ENCODE assay signal across 9 cellular contexts in genomic region chr3:122609798-122610559, GRCh38. TPM values are rescaled to one million over a fixed set of nuclear protein-coding genes. Genes with fewer than 3 reads are reported as not detected.
DNase-seq lines count a peak whose midpoint lies in the region; ATAC-seq and TF ChIP-seq lines count a peak whose summit lies in the region.
"Had no signal": no experiment of that assay in that cellular context is flagged by ENCODE, and none has a peak within 500 bp of the region (broad histone marks: within the 10 kb centered on the region; RNA-seq: fewer than 3 reads in every experiment).

No MANE protein-coding gene starts in this region.

- no peaks in the 10 kb centered on the region for H3K27me3 ChIP-seq in suprapubic skin

- no peaks in the 10 kb centered on the region for H3K9me3 ChIP-seq in suprapubic skin

- H3K27ac Mint-ChIP-seq in natural killer cell, result peak overlapping the region; percentile 72 to 90

- peak; percentile 69 for DNase-seq in Daoy (ENCODE audit: low read depth)
- peak; percentile 57 to 58 for DNase-seq in activated T-cell treated with anti-CD3 and anti-CD28 coated beads, Interleukin-2, amount 50 U/mL, for 48 hours
- DNase-seq in natural killer cell, result no peak
- DNase-seq in NCI-H2171 treated with DMSO at 0.1 percent for 48 hours (lab: John Stamatoyannopoulos, UW), result no peak
- DNase-seq in globus pallidus (ENCODE audit: low spot score), result no peak
- DNase-seq in suprapubic skin (ENCODE audit: low spot score in 2 of 2), result no peak

- H3K27ac ChIP-seq in suprapubic skin, result no peak overlapping the region

- H3K36me3 ChIP-seq in suprapubic skin, result no peaks in the 10 kb centered on the region

- no peaks in the 10 kb centered on the region for H3K4me1 ChIP-seq in suprapubic skin

- no peak for TF ChIP-seq CTCF in natural killer cell (IDR thresholded peaks at IDR 0.05)
- no peak for TF ChIP-seq CTCF in suprapubic skin (IDR thresholded peaks at IDR 0.05)

- no peak overlapping the region for H3K4me3 ChIP-seq in suprapubic skin

- ATAC-seq in GM19468 (IDR thresholded peaks at IDR 0.05; ENCODE audit: extremely low read depth, unreplicated experiment) (peak; percentile 88), HG03457 (IDR thresholded peaks at IDR 0.05; ENCODE audit: unreplicated experiment) (peak; percentile 89), natural killer cell (peak; percentile 81 to 93 (median 88))

- no peaks in the 10 kb centered on the region for H3K27me3 Mint-ChIP-seq in natural killer cell (ENCODE audit: low read depth in 2 of 2)

- H3K9me3 Mint-ChIP-seq in natural killer cell, result peaks cover 0 to 2% of the 10 kb centered on the region in 2 donors

- TF ChIP-seq EP300 in suprapubic skin (IDR thresholded peaks at IDR 0.05), result no peak

- no peak for TF ChIP-seq POLR2A in suprapubic skin (IDR thresholded peaks at IDR 0.05)

- H3K36me3 Mint-ChIP-seq in natural killer cell, result peaks cover 16% of the 10 kb centered on the region

- intact Hi-C loops in natural killer cell (cut with micrococcal nuclease), result loop anchor here (2.0 to 5.0 kb wide), 2 partner anchors 37 to 48 kb away; partner anchors contain the start of genes DTX3L and PARP9

- 77% methylated on average over 7 of the region's 7 CpGs for WGBS in suprapubic skin

- no peak overlapping the region for H3K4me3 Mint-ChIP-seq in natural killer cell

- H3K4me1 Mint-ChIP-seq in natural killer cell, result peaks cover 13 to 22% of the 10 kb centered on the region in 2 donors

RNA-seq across cellular contexts. Expression of gene PARP15, which starts 32.5 kb away (rescaled TPM):
- under 0.01 TPM in 1 of 2 replicates, not detected in the other for total RNA-seq in Daoy (2014; rRNA removed; shearing (Covaris generic))
- total RNA-seq in natural killer cell, result 100 to 1,000 TPM; 164 to 199 (median 198) TPM
- under 1 TPM in 3 of 4 donors, not detected in 1; 0.26 to 0.80 (median 0.51) TPM for total RNA-seq in suprapubic skin
- total RNA-seq: SK-MEL-5 had no signal

RNA-seq across cellular contexts. Expression of gene DTX3L, which starts 45.8 kb away (rescaled TPM):
- 13.7 and 14.7 TPM in 2 replicates for total RNA-seq in Daoy (2014; rRNA removed; shearing (Covaris generic))
- total RNA-seq in natural killer cell (10 to 100 TPM; 40.8 to 61.0 (median 51.8) TPM), suprapubic skin (10 to 100 TPM in 3 of 4 donors, 1 to 10 TPM in 1; 7.6 to 15.3 (median 12.7) TPM)

RNA-seq across cellular contexts. Expression of gene PARP9, which starts 45.9 kb away (rescaled TPM):
- 11.9 and 26.3 TPM in 2 replicates for total RNA-seq in Daoy (2014; rRNA removed; shearing (Covaris generic))
- total RNA-seq in natural killer cell (10 to 100 TPM; 23.8 to 41.1 (median 38.5) TPM), suprapubic skin (10 to 100 TPM in 3 of 4 donors, 1 to 10 TPM in 1; 8.3 to 13.1 (median 11.2) TPM)

Comparison
In these comparisons a context has a peak if more than half of its experiments do, and no peak if none do; other contexts are left out.
1. DNase-seq: peak in Daoy (single experiment) and activated T-cell treated with anti-CD3 and anti-CD28 coated beads, Interleukin-2, amount 50 U/mL, for 48 hours (2 of 2); none in natural killer cell (single experiment), NCI-H2171 treated with DMSO at 0.1 percent for 48 hours (single experiment), globus pallidus (single experiment) and suprapubic skin (0 of 2).
2. RNA of gene PARP15, which starts 32.5 kb away (total RNA-seq): 164 to 199 TPM in natural killer cell; 0.26 to 0.80 TPM in suprapubic skin and under 0.01 TPM in Daoy; every median in the first group is over 10 times any median in the second.
3. Peak in every context shown above with its lines, with median percentiles within 50 percentile points of each other: ATAC-seq.